In genomic region chr4:73589887-73590801, GRCh38 we compare ENCODE assay signal across 9 cellular contexts. TPM values are rescaled to one million over a fixed set of nuclear protein-coding genes. Genes with fewer than 3 reads are reported as not detected.
DNase-seq lines count a peak whose midpoint lies in the region; ATAC-seq and TF ChIP-seq lines count a peak whose summit lies in the region.
"Had no signal": no experiment of that assay in that cellular context is flagged by ENCODE, and none has a peak within 500 bp of the region (broad histone marks: within the 10 kb centered on the region; RNA-seq: fewer than 3 reads in every experiment).

No MANE protein-coding gene starts in this region.

- H3K27ac Mint-ChIP-seq in activated CD8-positive, alpha-beta memory T cell treated with anti-CD3 and anti-CD28 coated beads, Interleukin-2, amount 10 ng/mL, durations not matched to agents 7 days and 5 days = no peak overlapping the region

- no peak overlapping the region for H3K4me3 Mint-ChIP-seq in activated CD8-positive, alpha-beta memory T cell treated with anti-CD3 and anti-CD28 coated beads, Interleukin-2, amount 10 ng/mL, durations not matched to agents 7 days and 5 days
- H3K4me3 Mint-ChIP-seq: central memory CD8-positive, alpha-beta T cell had no signal

- H3K27ac ChIP-seq in heart right ventricle = no peak overlapping the region

- WGBS in heart right ventricle, 2 donors = 51 to 52% methylated on average over 5 of the region's 5 CpGs

- intact Hi-C loops in heart right ventricle (cut with DNase I) = loop anchor here in 7 of 10 donors (5.0 to 10.0 kb wide), 5 partner anchors 65 to 1535 kb away; no protein-coding TSS in a partner anchor

- no peaks in the 10 kb centered on the region for H3K9me3 Mint-ChIP-seq in activated CD8-positive, alpha-beta memory T cell treated with anti-CD3 and anti-CD28 coated beads, Interleukin-2, amount 10 ng/mL, durations not matched to agents 7 days and 5 days (ENCODE audit: low read depth)
- H3K9me3 Mint-ChIP-seq: central memory CD8-positive, alpha-beta T cell had no signal

- no peaks in the 10 kb centered on the region for H3K36me3 ChIP-seq in heart right ventricle

- no peaks in the 10 kb centered on the region for H3K36me3 Mint-ChIP-seq in activated CD8-positive, alpha-beta memory T cell treated with anti-CD3 and anti-CD28 coated beads, Interleukin-2, amount 10 ng/mL, durations not matched to agents 7 days and 5 days

- H3K4me1 ChIP-seq in heart right ventricle = no peaks in the 10 kb centered on the region

- DNase-seq in NCI-H2196 treated with DMSO at 0.1 percent for 48 hours (lab: John Stamatoyannopoulos, UW; ENCODE audit: unreplicated experiment) (peak; percentile 51), left kidney (ENCODE audit: low read depth, low spot score) (peak; percentile 5), heart right ventricle (no peak), cerebellar cortex (ENCODE audit: low spot score) (no peak), COLO829 (ENCODE audit: low spot score) (no peak)
- DNase-seq in activated CD8-positive, alpha-beta memory T cell treated with anti-CD3 and anti-CD28 coated beads, Interleukin-2, amount 10 ng/mL, durations not matched to agents 7 days and 5 days = no peak

- no peak for TF ChIP-seq CTCF in heart right ventricle (IDR thresholded peaks at IDR 0.05)

- no peaks in the 10 kb centered on the region for H3K27me3 ChIP-seq in heart right ventricle

- ATAC-seq in GM18867 (IDR thresholded peaks at IDR 0.05; ENCODE audit: unreplicated experiment) (peak; percentile 90), HG02970 (IDR thresholded peaks at IDR 0.05; ENCODE audit: low FRiP score, unreplicated experiment) (peak; percentile 85), heart right ventricle (no peak)
- ATAC-seq in activated CD8-positive, alpha-beta memory T cell treated with anti-CD3 and anti-CD28 coated beads, Interleukin-2, amount 10 ng/mL, durations not matched to agents 7 days and 5 days = no peak

- no peaks in the 10 kb centered on the region for H3K27me3 Mint-ChIP-seq in activated CD8-positive, alpha-beta memory T cell treated with anti-CD3 and anti-CD28 coated beads, Interleukin-2, amount 10 ng/mL, durations not matched to agents 7 days and 5 days
- H3K27me3 Mint-ChIP-seq: central memory CD8-positive, alpha-beta T cell had no signal

- no peaks in the 10 kb centered on the region for H3K4me1 Mint-ChIP-seq in activated CD8-positive, alpha-beta memory T cell treated with anti-CD3 and anti-CD28 coated beads, Interleukin-2, amount 10 ng/mL, durations not matched to agents 7 days and 5 days
- H3K4me1 Mint-ChIP-seq: central memory CD8-positive, alpha-beta T cell had no signal

- CTCF ChIA-PET in activated CD8-positive, alpha-beta memory T cell treated with anti-CD3 and anti-CD28 coated beads, Interleukin-2, amount 10 ng/mL, durations not matched to agents 7 days and 5 days (lab: Charles Lee) = no interaction called here

- no peak overlapping the region for H3K4me3 ChIP-seq in heart right ventricle

- no peaks in the 10 kb centered on the region for H3K9me3 ChIP-seq in heart right ventricle

RNA-seq across cellular contexts. Expression of gene RASSF6, which starts 30.1 kb away (rescaled TPM):
- total RNA-seq in heart right ventricle = under 1 TPM in 1 of 10 donors, not detected in 9; 0.06 TPM
- polyA plus RNA-seq in heart right ventricle = not detected
- total RNA-seq in activated CD8-positive, alpha-beta memory T cell treated with anti-CD3 and anti-CD28 coated beads, Interleukin-2, amount 10 ng/mL, durations not matched to agents 7 days and 5 days = not detected

Comparison
In these comparisons a context has a peak if more than half of its experiments do, and no peak if none do; other contexts are left out.
1. ATAC-seq: peak in GM18867 (single experiment) and HG02970 (single experiment); none in heart right ventricle (0 of 8) and activated CD8-positive, alpha-beta memory T cell treated with anti-CD3 and anti-CD28 coated beads, Interleukin-2, amount 10 ng/mL, durations not matched to agents 7 days and 5 days (single experiment).
2. DNase-seq: peak in NCI-H2196 treated with DMSO at 0.1 percent for 48 hours (single experiment) and left kidney (single experiment); none in heart right ventricle (0 of 2), activated CD8-positive, alpha-beta memory T cell treated with anti-CD3 and anti-CD28 coated beads, Interleukin-2, amount 10 ng/mL, durations not matched to agents 7 days and 5 days (single experiment), cerebellar cortex (single experiment) and COLO829 (single experiment).